In the genomic region with DNA sequence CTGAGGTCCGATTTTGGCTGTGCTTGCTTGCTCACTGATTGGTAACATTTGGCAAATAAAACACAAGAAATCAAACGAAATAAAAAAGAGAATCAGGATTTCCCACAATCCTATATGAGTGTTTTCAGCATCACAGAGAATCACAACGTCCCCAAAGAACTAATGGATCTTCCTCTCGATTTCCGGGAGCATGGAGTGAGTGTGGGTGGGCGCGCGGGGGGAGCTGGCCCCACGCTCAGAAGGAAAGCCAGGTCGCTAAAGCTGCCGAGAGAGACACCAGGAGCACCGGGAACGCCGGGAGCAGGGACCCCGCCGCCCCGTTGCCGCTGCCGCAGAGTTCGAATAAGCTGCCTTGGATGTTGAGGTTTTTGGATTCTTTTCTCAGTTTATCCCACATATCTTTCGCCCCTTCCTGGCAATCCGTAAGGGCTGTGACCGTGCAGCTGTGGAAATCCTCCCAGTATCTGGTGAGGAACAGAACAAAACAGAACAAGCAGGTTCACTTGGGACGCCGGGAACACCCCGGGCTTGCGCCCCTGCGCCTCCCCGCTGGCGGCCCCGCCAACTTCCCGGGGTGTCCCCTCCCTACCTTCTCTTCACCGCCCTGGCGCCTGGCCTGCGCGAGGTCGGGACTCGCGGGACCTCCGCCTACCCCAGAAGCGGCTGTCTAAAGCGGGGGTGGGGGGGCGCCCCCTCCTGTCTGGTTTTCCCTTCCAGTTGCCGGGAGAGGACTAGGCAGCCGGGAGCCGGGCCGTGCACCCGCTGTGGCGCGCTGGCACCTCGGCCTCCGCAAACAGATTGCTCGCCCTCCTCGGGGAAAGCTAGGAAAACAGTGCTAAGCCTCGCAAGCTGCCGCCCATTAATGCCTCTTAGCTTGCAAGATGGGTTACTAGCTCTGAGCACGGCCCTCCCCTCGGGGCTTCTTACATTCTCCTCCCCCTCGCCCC, we compare ENCODE assay signal across 8 cellular contexts. TPM values are rescaled to one million over a fixed set of nuclear protein-coding genes. Genes with fewer than 3 reads are reported as not detected.
A peak's percentile ranks its signal among the peaks of the same experiment; 100 is the strongest.
DNase-seq lines count a peak whose midpoint lies in the region; ATAC-seq and TF ChIP-seq lines count a peak whose summit lies in the region.

No MANE protein-coding gene starts in this region.

- no peak overlapping the region for H3K14ac ChIP-seq in neuronal stem cell (ENCODE audit: low read length)

- TF ChIP-seq POLR2A in esophagus squamous epithelium (IDR thresholded peaks at IDR 0.05) (no peak), prostate gland (IDR thresholded peaks at IDR 0.05) (no peak), testis (IDR thresholded peaks at IDR 0.05) (no peak)

- DNase-seq in CD4-positive, alpha-beta T cell: no peak
- DNase-seq in NCI-H524 treated with DMSO at 0.1 percent for 48 hours (lab: John Stamatoyannopoulos, UW) (peak; percentile 72), esophagus squamous epithelium (lab: John Stamatoyannopoulos, UW) (no peak), neuronal stem cell (ENCODE audit: low spot score) (no peak), prostate gland (ENCODE audit: low spot score) (no peak), kidney tubule cell (ENCODE audit: low spot score) (no peak), testis (no peak)

- no peak overlapping the region for H4K8ac ChIP-seq in neuronal stem cell (ENCODE audit: low read depth, low read length)

- peak overlapping the region in 3 of 4 donors; percentile 7 to 51 (median 24) for H3K4me3 ChIP-seq in esophagus squamous epithelium
- H3K4me3 ChIP-seq in neuronal stem cell (ENCODE audit: low read length in 2 of 2): peak overlapping the region in 1 of 2 donors; percentile 49
- H3K4me3 ChIP-seq in prostate gland: no peak overlapping the region
- H3K4me3 ChIP-seq in testis: peak overlapping the region in 1 of 2 donors; percentile 4

- peak overlapping the region; percentile 68 for H2AFZ ChIP-seq in neuronal stem cell (ENCODE audit: low read length)

- no peak overlapping the region for H2BK120ac ChIP-seq in neuronal stem cell (ENCODE audit: low read depth, low read length)

- CTCF ChIA-PET in CD4-positive, alpha-beta T cell (lab: Charles Lee): interaction anchor here (1.3 kb wide), 1 partner anchor 8 kb away, joined by 4 read pairs; a partner anchor contains a TSS

- 6 to 24% methylated on average over 28 to 41 of the region's 59 CpGs for WGBS in esophagus squamous epithelium, 2 donors
- no CpG with 5 or more reads among the region's 59 CpGs for WGBS in neuronal stem cell (ENCODE audit: extremely low coverage in 2 of 2, insufficient read length in 2 of 2, insufficient replicate concordance in 1 of 2), 2 donors
- WGBS in prostate gland: 6% methylated on average over 59 of the region's 59 CpGs
- 2 to 7% methylated on average over 45 to 59 of the region's 59 CpGs for WGBS in testis, 2 donors

- H3K36me3 ChIP-seq in esophagus squamous epithelium (no peaks in the 10 kb centered on the region), neuronal stem cell (replicated peaks in 1 of 2; ENCODE audit: control insufficient read depth in 2 of 2, insufficient read depth in 2 of 2, low read length in 2 of 2) (no peaks in the 10 kb centered on the region), prostate gland (no peaks in the 10 kb centered on the region), testis (ENCODE audit: low read depth, missing control alignments) (no peaks in the 10 kb centered on the region)

- H3K9ac ChIP-seq in neuronal stem cell (ENCODE audit: low read depth, low read length, poor library complexity): no peak overlapping the region

- ATAC-seq in CD4-positive, alpha-beta T cell (ENCODE audit: poor library complexity): no peak
- no peak for ATAC-seq in GM18861 (IDR thresholded peaks at IDR 0.05; ENCODE audit: unreplicated experiment)

- peak overlapping the region; percentile 72 for H3K4me2 ChIP-seq in neuronal stem cell (ENCODE audit: insufficient read depth, low read length, poor library complexity, severe bottlenecking)

- H3K23ac ChIP-seq in neuronal stem cell (ENCODE audit: low read depth, low read length, poor library complexity): peak overlapping the region; percentile 12

- H3K18ac ChIP-seq in neuronal stem cell (ENCODE audit: low read length): peak overlapping the region; percentile 58

- no peak overlapping the region for H2BK5ac ChIP-seq in neuronal stem cell (ENCODE audit: low read length)

- intact Hi-C loops in CD4-positive, alpha-beta T cell (cut with DNase I, micrococcal nuclease): loop anchor here (5.0 kb wide), 3 partner anchors 132 to 737 kb away; a partner anchor contains a TSS
- intact Hi-C loops in esophagus squamous epithelium (cut with DNase I): no loop called here
- intact Hi-C loops in prostate gland (cut with DNase I): loop anchor here (10.0 kb wide), 1 partner anchor 854 kb away; no protein-coding TSS in a partner anchor
- intact Hi-C loops in testis (cut with DNase I; ENCODE audit: low total_unique reads): no loop called here

- H3K27me3 Mint-ChIP-seq in CD4-positive, alpha-beta T cell: peaks cover 97% of the 10 kb centered on the region

- peak overlapping the region; percentile 35 for H3K27ac Mint-ChIP-seq in CD4-positive, alpha-beta T cell

- H3K4me1 ChIP-seq in esophagus squamous epithelium (peaks cover 34 to 79% (median 43%) of the 10 kb centered on the region in 3 donors), neuronal stem cell (ENCODE audit: control insufficient read depth in 2 of 2, insufficient read depth in 1 of 2, low read depth in 1 of 2, low read length in 2 of 2) (peaks cover 7 to 26% of the 10 kb centered on the region in 2 donors), prostate gland (replicated peaks) (peaks cover 4% of the 10 kb centered on the region), testis (peaks cover 18% of the 10 kb centered on the region)

- peaks cover 92% of the 10 kb centered on the region for H3K4me1 Mint-ChIP-seq in CD4-positive, alpha-beta T cell (ENCODE audit: low read depth)

- no peak overlapping the region for H3K4ac ChIP-seq in neuronal stem cell (ENCODE audit: low read length)

- H2AK5ac ChIP-seq in neuronal stem cell (ENCODE audit: low read depth, low read length): no peak overlapping the region

- peaks cover 9% of the 10 kb centered on the region for H3K9me3 ChIP-seq in CD4-positive, alpha-beta T cell (ENCODE audit: control insufficient read depth, low read length)
- H3K9me3 ChIP-seq in esophagus squamous epithelium: peaks cover 0 to 7% (median 0%) of the 10 kb centered on the region in 3 donors
- H3K9me3 ChIP-seq in neuronal stem cell (replicated peaks in 1 of 2; ENCODE audit: control insufficient read depth in 2 of 2, insufficient read depth in 1 of 2, low read depth in 1 of 2, low read length in 2 of 2): peaks cover 4 to 19% of the 10 kb centered on the region in 2 donors
- no peaks in the 10 kb centered on the region for H3K9me3 ChIP-seq in prostate gland
- no peaks in the 10 kb centered on the region for H3K9me3 ChIP-seq in testis

- no peak for TF ChIP-seq CTCF in CD4-positive, alpha-beta T cell (IDR thresholded peaks at IDR 0.05)
- TF ChIP-seq CTCF in esophagus squamous epithelium (IDR thresholded peaks at IDR 0.05): no peak
- TF ChIP-seq CTCF in prostate gland (IDR thresholded peaks at IDR 0.05): no peak
- TF ChIP-seq CTCF in testis (IDR thresholded peaks at IDR 0.05): no peak

- no peak overlapping the region for H3K27ac ChIP-seq in CD4-positive, alpha-beta T cell (ENCODE audit: low read depth, low read length)
- H3K27ac ChIP-seq in esophagus squamous epithelium: peak overlapping the region in 3 of 4 donors; percentile 28 to 68 (median 47)
- no peak overlapping the region for H3K27ac ChIP-seq in neuronal stem cell (replicated peaks; ENCODE audit: low read length)
- no peak overlapping the region for H3K27ac ChIP-seq in prostate gland
- H3K27ac ChIP-seq in testis: no peak overlapping the region

- peaks cover 6% of the 10 kb centered on the region for H3K36me3 Mint-ChIP-seq in CD4-positive, alpha-beta T cell (ENCODE audit: low read depth)

- peaks cover 99% of the 10 kb centered on the region for H3K27me3 ChIP-seq in CD4-positive, alpha-beta T cell (ENCODE audit: control insufficient read depth, insufficient read depth, low read length)
- peaks cover 59 to 100% (median 81%) of the 10 kb centered on the region in 4 donors for H3K27me3 ChIP-seq in esophagus squamous epithelium
- peaks cover 48 to 98% (median 85%) of the 10 kb centered on the region in 3 experiments for H3K27me3 ChIP-seq in neuronal stem cell (ENCODE audit: control insufficient read depth in 3 of 3, insufficient read depth in 3 of 3, low read depth in 1 of 3, low read length in 3 of 3)
- H3K27me3 ChIP-seq in prostate gland (replicated peaks; ENCODE audit: insufficient read depth): peaks cover 77% of the 10 kb centered on the region
- H3K27me3 ChIP-seq in testis: no peaks in the 10 kb centered on the region

- no peak overlapping the region for H4K91ac ChIP-seq in neuronal stem cell (ENCODE audit: low read depth, low read length, poor library complexity)

- peak overlapping the region; percentile 52 for H2BK15ac ChIP-seq in neuronal stem cell (ENCODE audit: low read length)

- H2BK12ac ChIP-seq in neuronal stem cell (ENCODE audit: low read length): no peak overlapping the region

- POLR2A ChIA-PET in CD4-positive, alpha-beta T cell (lab: Charles Lee): interaction anchor here (3.2 kb wide), 1 partner anchor 9 kb away, joined by 16 read pairs; a partner anchor contains a TSS

- no peaks in the 10 kb centered on the region for H3K9me3 Mint-ChIP-seq in CD4-positive, alpha-beta T cell

- H3K79me1 ChIP-seq in neuronal stem cell (ENCODE audit: low read depth, low read length): no peaks in the 10 kb centered on the region

- peak overlapping the region; percentile 68 for H3K4me3 Mint-ChIP-seq in CD4-positive, alpha-beta T cell

RNA-seq across cellular contexts. Expression of a gene that starts 7.7 kb away (rescaled TPM):
- total RNA-seq in CD4-positive, alpha-beta T cell: not detected
- total RNA-seq in esophagus squamous epithelium: 1 to 10 TPM in 2 of 4 donors, under 1 TPM in 2; 0.19 to 7.1 (median 3.7) TPM
- polyA plus RNA-seq in neuronal stem cell (2013, experiment 1 of 2): 2.6 TPM
- polyA plus RNA-seq in neuronal stem cell (2013, experiment 2 of 2): 2.7 TPM
- total RNA-seq in prostate gland: 1 to 10 TPM; 1.1 TPM
- total RNA-seq in testis: 1 to 10 TPM in 1 of 2 donors, under 1 TPM in 1; 0.31 to 1.3 TPM
- 5.7 TPM for polyA plus RNA-seq in testis (ENCODE audit: insufficient read depth, low read depth, low replicate concordance)

Comparison
In these comparisons a context has a peak if more than half of its experiments do, and no peak if none do; other contexts are left out.
1. H3K27ac ChIP-seq: peak in esophagus squamous epithelium (3 of 4); none in CD4-positive, alpha-beta T cell (single experiment), neuronal stem cell (single experiment), prostate gland (0 of 2) and testis (0 of 2).
2. H3K4me3 ChIP-seq: peak in esophagus squamous epithelium (3 of 4); none in prostate gland (0 of 2).
3. intact Hi-C loops: an anchor here in CD4-positive, alpha-beta T cell (5.0 kb wide) and prostate gland (10.0 kb wide); none called in esophagus squamous epithelium and testis.